28 cellular contexts compared by ENCODE assay signal in the genomic region with DNA sequence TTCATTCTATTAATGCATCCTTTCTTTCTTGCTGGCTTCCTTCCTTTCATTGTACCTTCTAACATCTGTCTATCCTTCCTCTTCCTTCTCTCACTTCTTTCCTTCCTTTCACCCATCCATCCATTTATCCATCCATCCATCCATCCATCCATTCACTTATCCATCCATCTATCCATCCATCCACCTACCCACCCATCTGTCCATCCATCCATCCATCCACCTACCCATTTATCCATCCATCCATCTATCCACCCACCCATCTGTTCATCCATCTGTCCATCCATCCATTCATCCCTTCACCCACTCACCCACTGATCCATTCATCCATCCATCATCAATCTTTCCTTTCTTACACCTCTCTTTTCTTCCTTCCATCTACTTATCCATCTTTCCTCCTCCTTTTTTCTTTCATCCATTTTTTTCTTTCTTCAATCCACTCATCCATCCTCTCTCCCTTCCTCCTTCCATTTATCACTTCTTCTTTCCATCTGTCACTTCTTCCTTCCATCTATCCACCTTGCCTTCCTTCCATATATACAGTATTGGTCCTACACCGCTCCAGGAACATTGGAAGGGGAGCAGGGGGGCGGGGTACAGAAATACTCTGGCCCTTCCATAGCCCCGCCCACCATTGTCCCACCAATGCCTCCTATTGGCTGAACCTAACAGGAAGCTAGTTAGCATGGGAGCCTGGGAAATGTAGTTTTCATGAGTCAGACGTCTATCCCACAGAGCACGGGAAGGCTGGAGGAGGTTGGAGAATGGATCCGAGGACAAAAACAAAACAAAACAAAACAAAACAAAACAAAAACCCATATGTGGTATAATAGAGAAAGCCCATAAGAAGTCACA. TPM values are rescaled to one million over a fixed set of nuclear protein-coding genes. Genes with fewer than 3 reads are reported as not detected.
A peak's percentile ranks its signal among the peaks of the same experiment; 100 is the strongest.
DNase-seq lines count a peak whose midpoint lies in the region; ATAC-seq and TF ChIP-seq lines count a peak whose summit lies in the region.
"Had no signal": no experiment of that assay in that cellular context is flagged by ENCODE, and none has a peak within 500 bp of the region (broad histone marks: within the 10 kb centered on the region; RNA-seq: fewer than 3 reads in every experiment).

No MANE protein-coding gene starts in this region.

- intact Hi-C loops in PC-3 (cut with micrococcal nuclease): no loop called here

- POLR2A ChIA-PET in SK-N-SH (lab: Yijun Ruan, JAX): no interaction called here
- POLR2A ChIA-PET in PC-3 (lab: Charles Lee; ENCODE audit: unreplicated experiment): no interaction called here
- POLR2A ChIA-PET in CD8-positive, alpha-beta memory T cell (lab: Charles Lee): no interaction called here

- WGBS in SK-N-SH (ENCODE audit: low lambda C conversion rate): 11% methylated on average over 6 of the region's 6 CpGs

- H3K4me1 Mint-ChIP-seq in CD8-positive, alpha-beta memory T cell: no peaks in the 10 kb centered on the region
- H3K4me1 Mint-ChIP-seq: nephron; stimulated activated memory B cell treated with anti-CD40 and anti-IgM and Interleukin-4, amounts not matched to agents 10 μg/mL and 1 μg/mL and 100 μg/mL, for 72 hours had no signal

- no peak for TF ChIP-seq RAD21 in SK-N-SH (IDR thresholded peaks at IDR 0.05; ENCODE audit: low read length)

- H3F3A ChIP-seq in SK-N-SH (replicated peaks; ENCODE audit: insufficient read depth) (no peaks in the 10 kb centered on the region), PC-3 (ENCODE audit: low read length, unreplicated experiment) (no peaks in the 10 kb centered on the region)

- no peaks in the 10 kb centered on the region for H4K20me1 ChIP-seq in SK-N-SH (ENCODE audit: insufficient read depth)
- no peaks in the 10 kb centered on the region for H4K20me1 ChIP-seq in Karpas-422 (ENCODE audit: insufficient read depth, low read depth, low read length)
- H4K20me1 ChIP-seq in PC-3 (ENCODE audit: low read length): no peaks in the 10 kb centered on the region

- H3K36me3 Mint-ChIP-seq in CD8-positive, alpha-beta memory T cell: no peaks in the 10 kb centered on the region

- H3K9ac ChIP-seq in SK-N-SH: no peak overlapping the region
- no peak overlapping the region for H3K9ac ChIP-seq in Karpas-422 (ENCODE audit: low read length)
- H3K9ac ChIP-seq in PC-3 (ENCODE audit: low read length): no peak overlapping the region

- H3K27me3 ChIP-seq in SK-N-SH (ENCODE audit: insufficient read depth) (no peaks in the 10 kb centered on the region), Karpas-422 (ENCODE audit: low read length) (no peaks in the 10 kb centered on the region), PC-3 (ENCODE audit: low read length) (peaks cover 6% of the 10 kb centered on the region; the same call in 1 of the 2 replicates)
- H3K27me3 ChIP-seq in CD8-positive, alpha-beta memory T cell (ENCODE audit: insufficient read depth, low read length, poor library complexity, severe bottlenecking): no peaks in the 10 kb centered on the region
- H3K27me3 ChIP-seq: brain microvascular endothelial cell had no signal

- no peak overlapping the region for H3K4me3 Mint-ChIP-seq in CD8-positive, alpha-beta memory T cell
- H3K4me3 Mint-ChIP-seq: nephron; stimulated activated memory B cell treated with anti-CD40 and anti-IgM and Interleukin-4, amounts not matched to agents 10 μg/mL and 1 μg/mL and 100 μg/mL, for 72 hours; T-helper 1 cell treated with Interleukin-12 subunit alpha and Interleukin-12 subunit beta and Interleukin-4 antibody, amounts not matched to agents 30 μg/mL and 1 μg/mL, for 36 hours had no signal

- peaks cover 0 to 15% (median 7%) of the 10 kb centered on the region in 5 donors for H3K9me3 Mint-ChIP-seq in CD8-positive, alpha-beta memory T cell

- H3K9me3 ChIP-seq in SK-N-SH: no peaks in the 10 kb centered on the region
- no peaks in the 10 kb centered on the region for H3K9me3 ChIP-seq in Karpas-422 (ENCODE audit: low read length)
- no peaks in the 10 kb centered on the region for H3K9me3 ChIP-seq in PC-3 (ENCODE audit: low read length)
- no peaks in the 10 kb centered on the region for H3K9me3 ChIP-seq in CD8-positive, alpha-beta memory T cell (ENCODE audit: low read length)
- H3K9me3 ChIP-seq: A549, HAP-1 had no signal

- CTCF ChIA-PET in SK-N-SH (lab: Yijun Ruan, JAX) (no interaction called here), PC-3 (lab: Charles Lee) (no interaction called here)
- CTCF ChIA-PET in CD8-positive, alpha-beta memory T cell (lab: Charles Lee): no interaction called here

- TF ChIP-seq CTCF in SK-N-SH (IDR thresholded peaks at IDR 0.05): no peak
- TF ChIP-seq CTCF in PC-3 (conservative IDR thresholded peaks at IDR 0.05; ENCODE audit: low read depth, low read length): no peak

- H3K27ac ChIP-seq in SK-N-SH (ENCODE audit: low read depth in 2 of 2, low read length in 1 of 2): no peak overlapping the region
- no peak overlapping the region for H3K27ac ChIP-seq in Karpas-422 (ENCODE audit: low read length)
- H3K27ac ChIP-seq in PC-3 (ENCODE audit: low read length): no peak overlapping the region
- no peak overlapping the region for H3K27ac ChIP-seq in CD8-positive, alpha-beta memory T cell (ENCODE audit: low read depth, low read length)
- H3K27ac ChIP-seq: A549, brain microvascular endothelial cell, C4-2B, left ventricle myocardium inferior, VCaP had no signal

- H3K4me2 ChIP-seq in SK-N-SH (no peak overlapping the region), Karpas-422 (ENCODE audit: low read depth, low read length, poor library complexity, severe bottlenecking) (no peak overlapping the region), PC-3 (ENCODE audit: low read length) (no peak overlapping the region)
- H3K4me2 ChIP-seq: A549 had no signal

- H2AFZ ChIP-seq in SK-N-SH (ENCODE audit: low read depth): no peak overlapping the region
- no peak overlapping the region for H2AFZ ChIP-seq in Karpas-422 (ENCODE audit: low read length)
- H2AFZ ChIP-seq in PC-3 (ENCODE audit: low read length): no peak overlapping the region

- no peak overlapping the region for H3K4me3 ChIP-seq in SK-N-SH (ENCODE audit: low read depth in 2 of 2, low read length in 1 of 2)
- H3K4me3 ChIP-seq in Karpas-422 (ENCODE audit: low read length): no peak overlapping the region
- no peak overlapping the region for H3K4me3 ChIP-seq in PC-3 (ENCODE audit: low read length)
- no peak overlapping the region for H3K4me3 ChIP-seq in CD8-positive, alpha-beta memory T cell (ENCODE audit: low read length)
- H3K4me3 ChIP-seq: A549, HAP-1, left ventricle myocardium inferior had no signal

- H3K36me3 ChIP-seq in SK-N-SH (replicated peaks in 1 of 2; ENCODE audit: control insufficient read depth in 1 of 2, insufficient read depth in 2 of 2, low read length in 1 of 2): no peaks in the 10 kb centered on the region
- no peaks in the 10 kb centered on the region for H3K36me3 ChIP-seq in Karpas-422 (ENCODE audit: insufficient read depth, low read length)
- no peaks in the 10 kb centered on the region for H3K36me3 ChIP-seq in PC-3 (ENCODE audit: low read depth, low read length)
- no peaks in the 10 kb centered on the region for H3K36me3 ChIP-seq in CD8-positive, alpha-beta memory T cell (ENCODE audit: insufficient read depth, low read length)
- H3K36me3 ChIP-seq: brain microvascular endothelial cell, HAP-1, left ventricle myocardium inferior had no signal

- H3K79me2 ChIP-seq in SK-N-SH (ENCODE audit: insufficient read depth) (no peaks in the 10 kb centered on the region), Karpas-422 (ENCODE audit: low read length) (no peaks in the 10 kb centered on the region), PC-3 (ENCODE audit: low read length) (no peaks in the 10 kb centered on the region)

- TF ChIP-seq EP300 in SK-N-SH (IDR thresholded peaks at IDR 0.05; ENCODE audit: borderline replicate concordance in 1 of 2, low read depth in 1 of 2, low read length in 1 of 2): no peak

- no TSS peak for BruUV-seq in PC-3 (replicated peaks; lab: Mats Ljungman, UMichigan)

- H3K4me1 ChIP-seq in SK-N-SH (ENCODE audit: control insufficient read depth in 1 of 2, insufficient read depth in 2 of 2, low read depth in 1 of 2, low read length in 1 of 2) (no peaks in the 10 kb centered on the region), Karpas-422 (ENCODE audit: low read length) (no peaks in the 10 kb centered on the region), PC-3 (ENCODE audit: insufficient read depth, low read length) (no peaks in the 10 kb centered on the region)
- H3K4me1 ChIP-seq in CD8-positive, alpha-beta memory T cell (ENCODE audit: insufficient read depth, low read length): no peaks in the 10 kb centered on the region
- H3K4me1 ChIP-seq: A549, HAP-1, left ventricle myocardium inferior had no signal

- H3K27ac Mint-ChIP-seq in CD8-positive, alpha-beta memory T cell: no peak overlapping the region
- H3K27ac Mint-ChIP-seq: nephron; stimulated activated memory B cell treated with anti-CD40 and anti-IgM and Interleukin-4, amounts not matched to agents 10 μg/mL and 1 μg/mL and 100 μg/mL, for 72 hours; T-helper 1 cell treated with Interleukin-12 subunit alpha and Interleukin-12 subunit beta and Interleukin-4 antibody, amounts not matched to agents 30 μg/mL and 1 μg/mL, for 36 hours had no signal

- DNase-seq in SK-N-SH (peak; percentile 53), Karpas-422 (peak; percentile 60), PC-3 (peak; percentile 31), iPS-NIHi11 (ENCODE audit: low spot score) (peak; percentile 26), NCI-H1930 (lab: John Stamatoyannopoulos, UW) (no peak)
- no peak for DNase-seq in effector CD8-positive, alpha-beta T cell (lab: John Stamatoyannopoulos, UW)
- no peak for DNase-seq in CD8-positive, alpha-beta memory T cell
- DNase-seq: activated CD4-positive, alpha-beta T cell treated with anti-CD3 and anti-CD28 coated beads, Interleukin-2, amount 50 U/mL, for 4 hours; activated CD8-positive, alpha-beta memory T cell treated with anti-CD3 and anti-CD28 coated beads, Interleukin-2, amount 50 U/mL, for 48 hours; activated effector memory CD4-positive, alpha-beta T cell treated with Interleukin-2 at 50 U/mL for 16 hours; brain microvascular endothelial cell; left ventricle myocardium inferior; midbrain; NCI-H1694 treated with DMSO at 0.1 percent for 48 hours; NCI-H510A treated with DMSO at 0.1 percent for 48 hours; SHP77 had no signal

- ATAC-seq in SK-N-SH treated with all-trans-retinoic acid at 6 μM for 48 hours: no peak
- no peak for ATAC-seq in PC-3
- ATAC-seq: A549; stimulated activated memory B cell treated with anti-CD40 and anti-IgM and Interleukin-4, amounts not matched to agents 10 μg/mL and 1 μg/mL and 100 μg/mL, for 72 hours had no signal

- H3K9me2 ChIP-seq in SK-N-SH: no peaks in the 10 kb centered on the region
- H3K9me2 ChIP-seq in Karpas-422 (replicated peaks; ENCODE audit: insufficient read depth, low read length): no peaks in the 10 kb centered on the region; the same call in 1 of the 2 replicates
- no peaks in the 10 kb centered on the region for H3K9me2 ChIP-seq in PC-3 (replicated peaks; ENCODE audit: low read length)

- H3K27me3 Mint-ChIP-seq in CD8-positive, alpha-beta memory T cell: peaks cover 8 to 32% of the 10 kb centered on the region in 2 donors

RNA-seq across cellular contexts. Expression of gene MBD3L1, which starts 45.9 kb away (rescaled TPM):
- not detected in 2 replicates for polyA plus RNA-seq in SK-N-SH (2012; rRNA removed)
- polyA plus RNA-seq in SK-N-SH (2012; cell fraction: cytosol; rRNA removed): not detected in 2 replicates
- polyA plus RNA-seq in SK-N-SH (2012; cell fraction: nucleus; rRNA removed): not detected in 2 replicates
- total RNA-seq in Karpas-422 (2014; rRNA removed; shearing (Covaris generic); ENCODE audit: low replicate concordance): not detected in 2 replicates
- total RNA-seq in PC-3 (2014; rRNA removed): not detected in 2 replicates
- total RNA-seq in CD8-positive, alpha-beta memory T cell: not detected
- polyA plus RNA-seq in CD8-positive, alpha-beta memory T cell: not detected
- total RNA-seq: fibroblast of lung, glomerular endothelial cell, left ventricle myocardium inferior, MCF 10A had no signal
- polyA plus RNA-seq: A549, fibroblast of lung, thymus had no signal

RNA-seq across cellular contexts. Expression of gene ZNF558, which starts 46.0 kb away (rescaled TPM):
- polyA plus RNA-seq in SK-N-SH (2012; rRNA removed): 22.5 and 28.1 TPM in 2 replicates
- 15.1 and 15.5 TPM in 2 replicates for polyA plus RNA-seq in SK-N-SH (2012; cell fraction: cytosol; rRNA removed)
- polyA plus RNA-seq in SK-N-SH (2012; cell fraction: nucleus; rRNA removed): 79.7 and 104 TPM in 2 replicates
- total RNA-seq in Karpas-422 (2014; rRNA removed; shearing (Covaris generic); ENCODE audit: low replicate concordance): 48.4 and 78.6 TPM in 2 replicates
- 32.4 and 36.5 TPM in 2 replicates for total RNA-seq in PC-3 (2014; rRNA removed)
- 10 to 100 TPM; 23.9 to 25.2 TPM for total RNA-seq in CD8-positive, alpha-beta memory T cell
- 7.3 TPM for polyA plus RNA-seq in CD8-positive, alpha-beta memory T cell

Comparison
In these comparisons a context has a peak if more than half of its experiments do, and no peak if none do; other contexts are left out.
1. DNase-seq: peak in SK-N-SH (single experiment), Karpas-422 (single experiment), PC-3 (single experiment) and iPS-NIHi11 (single experiment); none in effector CD8-positive, alpha-beta T cell (single experiment), CD8-positive, alpha-beta memory T cell (0 of 5) and NCI-H1930 (0 of 2).